1 cellular context compared by ENCODE assay signal in the genomic region with DNA sequence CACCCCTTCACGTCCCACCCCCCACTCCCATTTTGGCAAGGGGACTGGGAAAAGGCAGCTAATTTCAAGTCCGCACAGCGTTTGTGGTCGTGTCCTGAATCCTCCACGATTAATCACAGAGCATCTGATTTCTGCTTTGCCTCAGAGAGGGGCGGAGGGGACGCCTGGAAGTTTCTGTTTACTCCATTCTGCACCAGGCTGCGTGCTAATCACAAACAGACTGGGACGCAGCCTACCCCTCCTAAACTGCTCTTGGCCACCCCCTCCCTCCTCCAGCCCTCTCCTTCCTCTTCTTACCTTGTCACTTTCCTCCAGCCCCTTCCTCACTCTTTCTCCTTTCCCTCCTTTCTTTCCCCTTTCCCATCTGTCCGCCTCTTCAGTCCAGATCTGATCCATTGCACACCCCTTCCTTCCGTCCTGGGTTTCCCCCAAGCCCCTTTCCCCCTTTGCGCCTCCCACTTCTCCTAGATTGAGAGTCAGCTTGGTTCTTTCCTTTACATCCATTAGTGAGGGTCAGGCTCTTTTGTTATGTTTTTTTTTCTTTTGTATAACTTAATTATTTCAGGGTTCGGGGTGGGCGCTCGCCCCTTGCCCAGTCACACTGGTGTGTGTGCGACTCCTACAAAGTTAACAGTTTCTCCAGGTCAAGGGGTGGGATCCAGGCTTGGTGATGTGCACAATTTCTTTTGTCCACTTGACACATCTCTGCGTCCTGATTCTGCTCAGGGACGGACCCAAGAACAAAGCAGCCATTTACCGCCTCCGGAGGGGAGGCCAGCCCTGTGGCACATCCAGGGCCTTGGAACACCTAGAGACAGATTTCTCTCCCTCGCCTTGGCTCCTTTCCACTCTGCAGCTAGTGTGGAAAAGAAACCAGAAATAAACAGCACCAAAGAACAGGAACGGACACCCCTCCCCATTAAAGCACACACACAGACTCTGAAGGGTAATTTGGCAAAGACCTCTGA.
TF ChIP-seq lines count a peak whose summit lies in the region.

No MANE protein-coding gene starts in this region.

TF ChIP-seq in K562, 482 proteins besides CTCF, POLR2A, EP300 and RAD21 (continued from another document and continues in another):
- TF ChIP-seq, protein P1, sequence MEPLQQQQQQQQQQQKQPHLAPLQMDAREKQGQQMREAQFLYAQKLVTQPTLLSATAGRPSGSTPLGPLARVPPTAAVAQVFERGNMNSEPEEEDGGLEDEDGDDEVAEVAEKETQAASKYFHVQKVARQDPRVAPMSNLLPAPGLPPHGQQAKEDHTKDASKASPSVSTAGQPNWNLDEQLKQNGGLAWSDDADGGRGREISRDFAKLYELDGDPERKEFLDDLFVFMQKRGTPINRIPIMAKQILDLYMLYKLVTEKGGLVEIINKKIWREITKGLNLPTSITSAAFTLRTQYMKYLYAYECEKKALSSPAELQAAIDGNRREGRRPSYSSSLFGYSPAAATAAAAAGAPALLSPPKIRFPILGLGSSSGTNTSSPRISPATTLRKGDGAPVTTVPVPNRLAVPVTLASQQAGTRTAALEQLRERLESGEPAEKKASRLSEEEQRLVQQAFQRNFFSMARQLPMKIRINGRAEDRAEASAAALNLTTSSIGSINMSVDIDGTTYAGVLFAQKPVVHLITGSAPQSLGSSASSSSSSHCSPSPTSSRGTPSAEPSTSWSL (CRISPR knock-in tag; IDR thresholded peaks at IDR 0.05; ENCODE audit: borderline replicate concordance), result no peak
- TF ChIP-seq RBM34 (IDR thresholded peaks at IDR 0.05; ENCODE audit: borderline replicate concordance, insufficient read depth, low read length), result no peak
- no peak for TF ChIP-seq ZBTB1 (CRISPR knock-in tag; IDR thresholded peaks at IDR 0.05; ENCODE audit: borderline replicate concordance, low read depth)
- no peak for TF ChIP-seq ADNP (tag; IDR thresholded peaks at IDR 0.05)
- TF ChIP-seq, protein P2, sequence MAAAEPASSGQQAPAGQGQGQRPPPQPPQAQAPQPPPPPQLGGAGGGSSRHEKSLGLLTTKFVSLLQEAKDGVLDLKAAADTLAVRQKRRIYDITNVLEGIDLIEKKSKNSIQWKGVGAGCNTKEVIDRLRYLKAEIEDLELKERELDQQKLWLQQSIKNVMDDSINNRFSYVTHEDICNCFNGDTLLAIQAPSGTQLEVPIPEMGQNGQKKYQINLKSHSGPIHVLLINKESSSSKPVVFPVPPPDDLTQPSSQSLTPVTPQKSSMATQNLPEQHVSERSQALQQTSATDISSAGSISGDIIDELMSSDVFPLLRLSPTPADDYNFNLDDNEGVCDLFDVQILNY (CRISPR knock-in tag; IDR thresholded peaks at IDR 0.05), result 0 out of 2 replicates have a peak, but pooled peaks have one; percentile 41
- TF ChIP-seq SAFB2 (IDR thresholded peaks at IDR 0.05; ENCODE audit: borderline replicate concordance, low read depth, low read length, severe bottlenecking), result no peak
- no peak for TF ChIP-seq PHF21A (IDR thresholded peaks at IDR 0.05; ENCODE audit: borderline replicate concordance, low read depth)
- TF ChIP-seq, protein P3, sequence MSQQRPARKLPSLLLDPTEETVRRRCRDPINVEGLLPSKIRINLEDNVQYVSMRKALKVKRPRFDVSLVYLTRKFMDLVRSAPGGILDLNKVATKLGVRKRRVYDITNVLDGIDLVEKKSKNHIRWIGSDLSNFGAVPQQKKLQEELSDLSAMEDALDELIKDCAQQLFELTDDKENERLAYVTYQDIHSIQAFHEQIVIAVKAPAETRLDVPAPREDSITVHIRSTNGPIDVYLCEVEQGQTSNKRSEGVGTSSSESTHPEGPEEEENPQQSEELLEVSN (IDR thresholded peaks at IDR 0.05; ENCODE audit: borderline replicate concordance in 1 of 2, extremely low read depth in 1 of 2, insufficient read depth in 1 of 2, insufficient read length in 1 of 2, low read depth in 1 of 2, low read length in 1 of 2, poor library complexity in 1 of 2, severe bottlenecking in 1 of 2), result no peak
- TF ChIP-seq PHB2 (IDR thresholded peaks at IDR 0.05; ENCODE audit: low read depth), result peak; percentile 10; the same call in 1 of the 2 replicates
- no peak for TF ChIP-seq ZNF76 (CRISPR knock-in tag; IDR thresholded peaks at IDR 0.05; ENCODE audit: borderline replicate concordance)
- TF ChIP-seq POLR2AphosphoS2 (IDR thresholded peaks at IDR 0.05; ENCODE audit: low read length), result no peak
- no peak for TF ChIP-seq ZNF707 (CRISPR knock-in tag; conservative IDR thresholded peaks at IDR 0.05)
- 0 out of 2 replicates have a peak, but pooled peaks have one; percentile 17 for TF ChIP-seq ZNF584 (CRISPR knock-in tag; IDR thresholded peaks at IDR 0.05; ENCODE audit: low read depth)
- no peak for TF ChIP-seq ZKSCAN1 (IDR thresholded peaks at IDR 0.05; ENCODE audit: low read depth, low read length)
- 0 out of 2 replicates have a peak, but pooled peaks have one; percentile 7 for TF ChIP-seq CC2D1A (IDR thresholded peaks at IDR 0.05)
- no peak for TF ChIP-seq RBM17 (IDR thresholded peaks at IDR 0.05; ENCODE audit: borderline replicate concordance, low read depth, low read length)
- TF ChIP-seq ZNF551 (CRISPR knock-in tag; IDR thresholded peaks at IDR 0.05), result no peak
- no peak for TF ChIP-seq TRIM24 (IDR thresholded peaks at IDR 0.05)
- no peak for TF ChIP-seq RAD51 (IDR thresholded peaks at IDR 0.05; ENCODE audit: borderline replicate concordance, low read depth)
- no peak for TF ChIP-seq XRCC3 (IDR thresholded peaks at IDR 0.05)
- TF ChIP-seq, protein P4, sequence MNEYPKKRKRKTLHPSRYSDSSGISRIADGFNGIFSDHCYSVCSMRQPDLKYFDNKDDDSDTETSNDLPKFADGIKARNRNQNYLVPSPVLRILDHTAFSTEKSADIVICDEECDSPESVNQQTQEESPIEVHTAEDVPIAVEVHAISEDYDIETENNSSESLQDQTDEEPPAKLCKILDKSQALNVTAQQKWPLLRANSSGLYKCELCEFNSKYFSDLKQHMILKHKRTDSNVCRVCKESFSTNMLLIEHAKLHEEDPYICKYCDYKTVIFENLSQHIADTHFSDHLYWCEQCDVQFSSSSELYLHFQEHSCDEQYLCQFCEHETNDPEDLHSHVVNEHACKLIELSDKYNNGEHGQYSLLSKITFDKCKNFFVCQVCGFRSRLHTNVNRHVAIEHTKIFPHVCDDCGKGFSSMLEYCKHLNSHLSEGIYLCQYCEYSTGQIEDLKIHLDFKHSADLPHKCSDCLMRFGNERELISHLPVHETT (CRISPR knock-in tag; conservative IDR thresholded peaks at IDR 0.05 in 1 of 2, IDR thresholded peaks at IDR 0.05 in 1 of 2), result no peak
- no peak for TF ChIP-seq JUNB (CRISPR knock-in tag; conservative IDR thresholded peaks at IDR 0.05)
- TF ChIP-seq SMARCE1 (IDR thresholded peaks at IDR 0.05), result peak; percentile 31; the same call in 1 of the 2 replicates
- TF ChIP-seq, protein P5, sequence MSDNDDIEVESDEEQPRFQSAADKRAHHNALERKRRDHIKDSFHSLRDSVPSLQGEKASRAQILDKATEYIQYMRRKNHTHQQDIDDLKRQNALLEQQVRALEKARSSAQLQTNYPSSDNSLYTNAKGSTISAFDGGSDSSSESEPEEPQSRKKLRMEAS (CRISPR knock-in tag; IDR thresholded peaks at IDR 0.05), result no peak; the same call in 1 of the 2 replicates
- TF ChIP-seq IRF2 (CRISPR knock-in tag; IDR thresholded peaks at IDR 0.05), result no peak
- no peak for TF ChIP-seq ZNF780A (CRISPR knock-in tag; IDR thresholded peaks at IDR 0.05)
- TF ChIP-seq, protein P6, sequence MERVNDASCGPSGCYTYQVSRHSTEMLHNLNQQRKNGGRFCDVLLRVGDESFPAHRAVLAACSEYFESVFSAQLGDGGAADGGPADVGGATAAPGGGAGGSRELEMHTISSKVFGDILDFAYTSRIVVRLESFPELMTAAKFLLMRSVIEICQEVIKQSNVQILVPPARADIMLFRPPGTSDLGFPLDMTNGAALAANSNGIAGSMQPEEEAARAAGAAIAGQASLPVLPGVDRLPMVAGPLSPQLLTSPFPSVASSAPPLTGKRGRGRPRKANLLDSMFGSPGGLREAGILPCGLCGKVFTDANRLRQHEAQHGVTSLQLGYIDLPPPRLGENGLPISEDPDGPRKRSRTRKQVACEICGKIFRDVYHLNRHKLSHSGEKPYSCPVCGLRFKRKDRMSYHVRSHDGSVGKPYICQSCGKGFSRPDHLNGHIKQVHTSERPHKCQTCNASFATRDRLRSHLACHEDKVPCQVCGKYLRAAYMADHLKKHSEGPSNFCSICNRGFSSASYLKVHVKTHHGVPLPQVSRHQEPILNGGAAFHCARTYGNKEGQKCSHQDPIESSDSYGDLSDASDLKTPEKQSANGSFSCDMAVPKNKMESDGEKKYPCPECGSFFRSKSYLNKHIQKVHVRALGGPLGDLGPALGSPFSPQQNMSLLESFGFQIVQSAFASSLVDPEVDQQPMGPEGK (CRISPR knock-in tag; IDR thresholded peaks at IDR 0.05; ENCODE audit: borderline replicate concordance), result no peak
- no peak for TF ChIP-seq SRF (CRISPR knock-in tag; IDR thresholded peaks at IDR 0.05)
- TF ChIP-seq, protein P7, sequence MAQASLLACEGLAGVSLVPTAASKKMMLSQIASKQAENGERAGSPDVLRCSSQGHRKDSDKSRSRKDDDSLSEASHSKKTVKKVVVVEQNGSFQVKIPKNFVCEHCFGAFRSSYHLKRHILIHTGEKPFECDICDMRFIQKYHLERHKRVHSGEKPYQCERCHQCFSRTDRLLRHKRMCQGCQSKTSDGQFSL (CRISPR knock-in tag; IDR thresholded peaks at IDR 0.05), result no peak
- TF ChIP-seq, protein P7 (tag; IDR thresholded peaks at IDR 0.05), result no peak
- peak; percentile 53; the same call in 1 of the 2 replicates for TF ChIP-seq MTA1 (IDR thresholded peaks at IDR 0.05; ENCODE audit: borderline replicate concordance)
- TF ChIP-seq ZNF124 (CRISPR knock-in tag; IDR thresholded peaks at IDR 0.05), result no peak
- TF ChIP-seq, protein P8, sequence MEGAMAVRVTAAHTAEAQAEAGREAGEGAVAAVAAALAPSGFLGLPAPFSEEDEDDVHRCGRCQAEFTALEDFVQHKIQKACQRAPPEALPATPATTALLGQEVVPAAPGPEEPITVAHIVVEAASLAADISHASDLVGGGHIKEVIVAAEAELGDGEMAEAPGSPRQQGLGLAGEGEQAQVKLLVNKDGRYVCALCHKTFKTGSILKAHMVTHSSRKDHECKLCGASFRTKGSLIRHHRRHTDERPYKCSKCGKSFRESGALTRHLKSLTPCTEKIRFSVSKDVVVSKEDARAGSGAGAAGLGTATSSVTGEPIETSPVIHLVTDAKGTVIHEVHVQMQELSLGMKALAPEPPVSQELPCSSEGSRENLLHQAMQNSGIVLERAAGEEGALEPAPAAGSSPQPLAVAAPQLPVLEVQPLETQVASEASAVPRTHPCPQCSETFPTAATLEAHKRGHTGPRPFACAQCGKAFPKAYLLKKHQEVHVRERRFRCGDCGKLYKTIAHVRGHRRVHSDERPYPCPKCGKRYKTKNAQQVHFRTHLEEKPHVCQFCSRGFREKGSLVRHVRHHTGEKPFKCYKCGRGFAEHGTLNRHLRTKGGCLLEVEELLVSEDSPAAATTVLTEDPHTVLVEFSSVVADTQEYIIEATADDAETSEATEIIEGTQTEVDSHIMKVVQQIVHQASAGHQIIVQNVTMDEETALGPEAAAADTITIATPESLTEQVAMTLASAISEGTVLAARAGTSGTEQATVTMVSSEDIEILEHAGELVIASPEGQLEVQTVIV (CRISPR knock-in tag; IDR thresholded peaks at IDR 0.05; ENCODE audit: borderline replicate concordance), result no peak
- TF ChIP-seq, protein P9, sequence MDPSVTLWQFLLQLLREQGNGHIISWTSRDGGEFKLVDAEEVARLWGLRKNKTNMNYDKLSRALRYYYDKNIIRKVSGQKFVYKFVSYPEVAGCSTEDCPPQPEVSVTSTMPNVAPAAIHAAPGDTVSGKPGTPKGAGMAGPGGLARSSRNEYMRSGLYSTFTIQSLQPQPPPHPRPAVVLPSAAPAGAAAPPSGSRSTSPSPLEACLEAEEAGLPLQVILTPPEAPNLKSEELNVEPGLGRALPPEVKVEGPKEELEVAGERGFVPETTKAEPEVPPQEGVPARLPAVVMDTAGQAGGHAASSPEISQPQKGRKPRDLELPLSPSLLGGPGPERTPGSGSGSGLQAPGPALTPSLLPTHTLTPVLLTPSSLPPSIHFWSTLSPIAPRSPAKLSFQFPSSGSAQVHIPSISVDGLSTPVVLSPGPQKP (CRISPR knock-in tag; IDR thresholded peaks at IDR 0.05), result no peak
- TF ChIP-seq ZNF830 (CRISPR knock-in tag; IDR thresholded peaks at IDR 0.05), result no peak
- no peak for TF ChIP-seq SRSF7 (optimal IDR thresholded peaks at IDR 0.05; ENCODE audit: low read depth, low read length)
- TF ChIP-seq, protein P10, sequence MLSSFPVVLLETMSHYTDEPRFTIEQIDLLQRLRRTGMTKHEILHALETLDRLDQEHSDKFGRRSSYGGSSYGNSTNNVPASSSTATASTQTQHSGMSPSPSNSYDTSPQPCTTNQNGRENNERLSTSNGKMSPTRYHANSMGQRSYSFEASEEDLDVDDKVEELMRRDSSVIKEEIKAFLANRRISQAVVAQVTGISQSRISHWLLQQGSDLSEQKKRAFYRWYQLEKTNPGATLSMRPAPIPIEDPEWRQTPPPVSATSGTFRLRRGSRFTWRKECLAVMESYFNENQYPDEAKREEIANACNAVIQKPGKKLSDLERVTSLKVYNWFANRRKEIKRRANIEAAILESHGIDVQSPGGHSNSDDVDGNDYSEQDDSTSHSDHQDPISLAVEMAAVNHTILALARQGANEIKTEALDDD (IDR thresholded peaks at IDR 0.05), result no peak
- no peak for TF ChIP-seq POLR2H (tag; IDR thresholded peaks at IDR 0.05; ENCODE audit: low read depth)
- TF ChIP-seq HOXB6 (CRISPR knock-in tag; IDR thresholded peaks at IDR 0.05; ENCODE audit: borderline replicate concordance), result no peak
- no peak for TF ChIP-seq ZZZ3 (IDR thresholded peaks at IDR 0.05)
- TF ChIP-seq MTF1 (CRISPR knock-in tag; IDR thresholded peaks at IDR 0.05; ENCODE audit: borderline replicate concordance), result no peak
- TF ChIP-seq NFIC (IDR thresholded peaks at IDR 0.05), result 0 out of 2 replicates have a peak, but pooled peaks have one; percentile 5
- TF ChIP-seq ZNF696 (CRISPR knock-in tag; conservative IDR thresholded peaks at IDR 0.05), result no peak
- TF ChIP-seq HNRNPLL (IDR thresholded peaks at IDR 0.05; ENCODE audit: low read depth, low read length, poor library complexity, severe bottlenecking), result peak; percentile 22
